ENCODE assay signal across 20 cellular contexts in the genomic region with DNA sequence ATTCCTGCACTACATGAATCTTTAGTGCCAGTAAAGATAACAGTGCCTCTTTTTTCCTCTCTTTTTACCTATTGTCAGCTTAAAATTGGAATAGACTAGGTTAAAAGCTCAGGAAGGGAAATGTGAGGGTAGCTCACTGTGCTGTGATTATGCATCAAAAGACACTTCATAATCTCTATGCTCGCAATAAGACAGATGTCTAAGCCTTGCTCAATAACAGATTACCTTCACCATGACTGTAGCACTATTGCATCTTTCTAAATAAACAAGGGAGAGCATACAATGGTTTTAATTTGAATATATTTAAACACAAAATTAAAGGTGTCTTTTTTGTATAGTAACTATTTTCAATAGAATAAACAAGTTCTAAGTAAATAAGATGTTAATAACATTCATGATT.
"Had no signal": no experiment of that assay in that cellular context is flagged by ENCODE, and none has a peak within 500 bp of the region (broad histone marks: within the 10 kb centered on the region; RNA-seq: fewer than 3 reads in every experiment).

No MANE protein-coding gene starts in this region.

- H3K9me3 Mint-ChIP-seq: type B pancreatic cell had no signal

- H3K36me3 Mint-ChIP-seq: immature natural killer cell; natural killer cell treated with Interleukin-12 subunit alpha and Interleukin-12 subunit beta and Interleukin-15 and Interleukin-18, amount 100 ng/mL, for 72 hours; stimulated activated effector memory CD8-positive, alpha-beta T cell treated with anti-CD3 and anti-CD28 coated beads, Interleukin-12 subunit alpha, Interleukin-12 subunit beta, amount 100 ng/mL, for 72 hours had no signal

- ATAC-seq: esophagus mucosa; left colon; left ventricle myocardium superior; natural killer cell treated with Interleukin-12 subunit alpha and Interleukin-12 subunit beta and Interleukin-15 and Interleukin-18, amount 100 ng/mL, for 72 hours; psoas muscle; right lobe of liver; stimulated activated effector memory CD8-positive, alpha-beta T cell treated with anti-CD3 and anti-CD28 coated beads, Interleukin-12 subunit alpha, Interleukin-12 subunit beta, amount 100 ng/mL, for 72 hours; stimulated activated naive CD8-positive, alpha-beta T cell treated with anti-CD3 and anti-CD28 coated beads, Interleukin-15, Interleukin-2, amounts not matched to agents 100 U/mL and 50 U/mL, for 24 hours had no signal

- FAIRE-seq: urothelium cell line had no signal

- H3K4me3 Mint-ChIP-seq: immature natural killer cell; natural killer cell treated with Interleukin-12 subunit alpha and Interleukin-12 subunit beta and Interleukin-15 and Interleukin-18, amount 100 ng/mL, for 72 hours; stimulated activated effector memory CD8-positive, alpha-beta T cell treated with anti-CD3 and anti-CD28 coated beads, Interleukin-12 subunit alpha, Interleukin-12 subunit beta, amount 100 ng/mL, for 72 hours; type B pancreatic cell had no signal

- H3K27me3 Mint-ChIP-seq: natural killer cell treated with Interleukin-12 subunit alpha and Interleukin-12 subunit beta and Interleukin-15 and Interleukin-18, amount 100 ng/mL, for 72 hours; type B pancreatic cell had no signal

- H3K4me3 ChIP-seq: coronary artery, lung, psoas muscle, right lobe of liver, suprapubic skin, thyroid gland had no signal

- H3K27me3 ChIP-seq: right lobe of liver, suprapubic skin, thyroid gland had no signal

- H3K4me1 Mint-ChIP-seq: immature natural killer cell; stimulated activated effector memory CD8-positive, alpha-beta T cell treated with anti-CD3 and anti-CD28 coated beads, Interleukin-12 subunit alpha, Interleukin-12 subunit beta, amount 100 ng/mL, for 72 hours had no signal

- H3K36me3 ChIP-seq: right lobe of liver, suprapubic skin, thyroid gland had no signal

- H3K27ac Mint-ChIP-seq: immature natural killer cell; natural killer cell treated with Interleukin-12 subunit alpha and Interleukin-12 subunit beta and Interleukin-15 and Interleukin-18, amount 100 ng/mL, for 72 hours; stimulated activated effector memory CD8-positive, alpha-beta T cell treated with anti-CD3 and anti-CD28 coated beads, Interleukin-12 subunit alpha, Interleukin-12 subunit beta, amount 100 ng/mL, for 72 hours; type B pancreatic cell had no signal

- DNase-seq: effector CD4-positive, alpha-beta T cell; immature natural killer cell; left colon; left ventricle myocardium superior; midbrain; psoas muscle; retina; right lobe of liver; stimulated activated CD4-positive, alpha-beta T cell treated with anti-CD3 and anti-CD28 coated beads, Interleukin-4, amount 100 ng/mL, for 1 hour; stimulated activated CD8-positive, alpha-beta memory T cell treated with anti-CD3 and anti-CD28 coated beads, Interleukin-4, amount 100 ng/mL, for 48 hours; stimulated activated naive CD8-positive, alpha-beta T cell treated with anti-CD3 and anti-CD28 coated beads, Interleukin-15, Interleukin-2, amounts not matched to agents 100 U/mL and 50 U/mL, for 24 hours; thyroid gland had no signal
